33 cellular contexts compared by ENCODE assay signal in the genomic region with DNA sequence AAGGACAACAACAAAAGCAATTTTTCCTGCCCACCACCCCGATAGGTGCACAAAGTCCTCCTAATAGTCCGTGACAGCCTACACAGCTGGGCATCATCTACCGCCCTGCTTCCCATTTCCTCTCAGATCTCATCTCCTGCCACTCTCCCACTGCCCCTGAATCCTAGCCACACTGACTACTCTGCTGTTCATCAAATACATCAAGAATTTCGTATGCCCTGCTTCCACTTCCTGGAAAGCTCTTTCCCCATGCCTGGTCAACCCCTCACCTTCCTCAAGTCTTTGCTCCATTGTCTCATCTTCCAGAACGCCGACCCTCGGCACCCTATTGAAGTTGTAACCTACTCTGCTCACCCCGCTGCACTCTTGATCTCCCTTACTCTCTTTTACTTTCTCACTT.
"Had no signal": no experiment of that assay in that cellular context is flagged by ENCODE, and none has a peak within 500 bp of the region (broad histone marks: within the 10 kb centered on the region; RNA-seq: fewer than 3 reads in every experiment).

No MANE protein-coding gene starts in this region.

- H3K4me3 ChIP-seq: MG63 had no signal

- H3K27me3 ChIP-seq: MG63 had no signal

- H3K9me3 ChIP-seq: MG63 had no signal

- DNase-seq: Karpas-422, Kasumi-1, MG63, MM.1S, MV-4-11, NCI-H1048, NCI-H1092, NCI-H1092 treated with DMSO at 0.1 percent for 48 hours, NCI-H1105, NCI-H1105 treated with DMSO at 0.1 percent for 48 hours, NCI-H1417 treated with DMSO at 0.1 percent for 48 hours, NCI-H1436, NCI-H1436 treated with DMSO at 0.1 percent for 48 hours, NCI-H146, NCI-H1694, NCI-H1694 treated with DMSO at 0.1 percent for 48 hours, NCI-H187, NCI-H187 treated with DMSO at 0.1 percent for 48 hours, NCI-H1930, NCI-H2029, NCI-H2029 treated with DMSO at 0.1 percent for 48 hours, NCI-H2081, NCI-H2081 treated with DMSO at 0.1 percent for 48 hours, NCI-H2107, NCI-H2171, NCI-H2171 treated with DMSO at 0.1 percent for 48 hours, NCI-H2227 treated with DMSO at 0.1 percent for 48 hours, NCI-H226, NCI-H345, NCI-H446, NCI-H446 treated with DMSO at 0.1 percent for 48 hours, NCI-H510A had no signal

- H3K27ac ChIP-seq: KMS-11 had no signal

- H3K36me3 ChIP-seq: MG63 had no signal
